ENCODE assay signal across 1 cellular context in the genomic region with DNA sequence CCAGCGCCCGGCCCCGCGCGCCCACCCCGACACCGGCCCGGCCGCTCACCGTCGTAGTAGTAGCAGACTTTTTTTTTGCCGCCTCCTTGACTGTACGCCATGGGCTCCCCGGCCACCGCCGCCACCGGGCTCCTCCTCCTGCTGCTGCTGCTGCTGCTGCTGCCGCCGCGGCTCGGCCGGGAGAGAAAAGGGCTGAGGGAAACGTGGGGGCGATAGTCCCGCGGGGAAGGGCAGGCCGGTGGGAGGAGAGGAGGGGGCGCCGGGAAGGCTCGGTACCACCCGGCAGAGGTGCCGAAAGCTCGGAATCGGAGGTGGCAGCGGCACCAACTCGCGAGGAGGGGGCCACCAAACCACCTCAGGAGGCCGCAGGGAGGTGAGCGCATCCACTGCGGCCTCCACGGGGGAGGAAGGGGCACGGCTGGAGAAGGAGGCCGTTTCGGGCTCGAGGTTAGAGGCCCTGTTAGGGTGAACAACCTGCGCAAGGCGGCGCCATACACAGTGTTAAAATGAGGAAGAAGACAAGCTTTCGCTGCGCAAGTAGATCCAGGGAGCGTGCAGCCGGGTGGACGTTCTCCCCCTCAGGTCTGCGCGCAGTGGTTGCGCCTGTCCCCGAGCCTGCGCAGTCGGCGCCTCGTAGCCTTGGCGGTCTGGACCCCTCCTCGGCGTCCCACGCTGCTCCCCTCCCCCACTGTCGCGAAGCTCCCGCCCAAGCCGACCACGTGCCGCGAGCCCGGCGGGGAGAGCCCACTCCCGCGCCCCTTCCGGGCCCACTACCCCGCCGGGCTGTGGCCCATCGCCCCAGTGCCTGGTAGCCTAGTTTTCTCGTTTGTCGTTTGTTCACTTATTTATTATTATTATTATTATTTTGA.
TF ChIP-seq lines count a peak whose summit lies in the region.

A gene (minus strand): TSS at position 341 of the 869 bp plus-strand sequence. CDS start 240 bp downstream, at position 101.

TF ChIP-seq in K562, 482 proteins besides CTCF, POLR2A, EP300 and RAD21 (continued from another document):
- TF ChIP-seq, protein P1, sequence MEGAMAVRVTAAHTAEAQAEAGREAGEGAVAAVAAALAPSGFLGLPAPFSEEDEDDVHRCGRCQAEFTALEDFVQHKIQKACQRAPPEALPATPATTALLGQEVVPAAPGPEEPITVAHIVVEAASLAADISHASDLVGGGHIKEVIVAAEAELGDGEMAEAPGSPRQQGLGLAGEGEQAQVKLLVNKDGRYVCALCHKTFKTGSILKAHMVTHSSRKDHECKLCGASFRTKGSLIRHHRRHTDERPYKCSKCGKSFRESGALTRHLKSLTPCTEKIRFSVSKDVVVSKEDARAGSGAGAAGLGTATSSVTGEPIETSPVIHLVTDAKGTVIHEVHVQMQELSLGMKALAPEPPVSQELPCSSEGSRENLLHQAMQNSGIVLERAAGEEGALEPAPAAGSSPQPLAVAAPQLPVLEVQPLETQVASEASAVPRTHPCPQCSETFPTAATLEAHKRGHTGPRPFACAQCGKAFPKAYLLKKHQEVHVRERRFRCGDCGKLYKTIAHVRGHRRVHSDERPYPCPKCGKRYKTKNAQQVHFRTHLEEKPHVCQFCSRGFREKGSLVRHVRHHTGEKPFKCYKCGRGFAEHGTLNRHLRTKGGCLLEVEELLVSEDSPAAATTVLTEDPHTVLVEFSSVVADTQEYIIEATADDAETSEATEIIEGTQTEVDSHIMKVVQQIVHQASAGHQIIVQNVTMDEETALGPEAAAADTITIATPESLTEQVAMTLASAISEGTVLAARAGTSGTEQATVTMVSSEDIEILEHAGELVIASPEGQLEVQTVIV (CRISPR knock-in tag; IDR thresholded peaks at IDR 0.05; ENCODE audit: borderline replicate concordance) = peak; percentile 26; the same call in 1 of the 2 replicates
- TF ChIP-seq, protein P2, sequence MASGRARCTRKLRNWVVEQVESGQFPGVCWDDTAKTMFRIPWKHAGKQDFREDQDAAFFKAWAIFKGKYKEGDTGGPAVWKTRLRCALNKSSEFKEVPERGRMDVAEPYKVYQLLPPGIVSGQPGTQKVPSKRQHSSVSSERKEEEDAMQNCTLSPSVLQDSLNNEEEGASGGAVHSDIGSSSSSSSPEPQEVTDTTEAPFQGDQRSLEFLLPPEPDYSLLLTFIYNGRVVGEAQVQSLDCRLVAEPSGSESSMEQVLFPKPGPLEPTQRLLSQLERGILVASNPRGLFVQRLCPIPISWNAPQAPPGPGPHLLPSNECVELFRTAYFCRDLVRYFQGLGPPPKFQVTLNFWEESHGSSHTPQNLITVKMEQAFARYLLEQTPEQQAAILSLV (tag; IDR thresholded peaks at IDR 0.05) = no peak
- TF ChIP-seq, protein P3, sequence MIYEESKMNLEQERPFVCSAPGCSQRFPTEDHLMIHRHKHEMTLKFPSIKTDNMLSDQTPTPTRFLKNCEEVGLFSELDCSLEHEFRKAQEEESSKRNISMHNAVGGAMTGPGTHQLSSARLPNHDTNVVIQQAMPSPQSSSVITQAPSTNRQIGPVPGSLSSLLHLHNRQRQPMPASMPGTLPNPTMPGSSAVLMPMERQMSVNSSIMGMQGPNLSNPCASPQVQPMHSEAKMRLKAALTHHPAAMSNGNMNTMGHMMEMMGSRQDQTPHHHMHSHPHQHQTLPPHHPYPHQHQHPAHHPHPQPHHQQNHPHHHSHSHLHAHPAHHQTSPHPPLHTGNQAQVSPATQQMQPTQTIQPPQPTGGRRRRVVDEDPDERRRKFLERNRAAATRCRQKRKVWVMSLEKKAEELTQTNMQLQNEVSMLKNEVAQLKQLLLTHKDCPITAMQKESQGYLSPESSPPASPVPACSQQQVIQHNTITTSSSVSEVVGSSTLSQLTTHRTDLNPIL (CRISPR knock-in tag; IDR thresholded peaks at IDR 0.05) = no peak
- TF ChIP-seq, protein P4, sequence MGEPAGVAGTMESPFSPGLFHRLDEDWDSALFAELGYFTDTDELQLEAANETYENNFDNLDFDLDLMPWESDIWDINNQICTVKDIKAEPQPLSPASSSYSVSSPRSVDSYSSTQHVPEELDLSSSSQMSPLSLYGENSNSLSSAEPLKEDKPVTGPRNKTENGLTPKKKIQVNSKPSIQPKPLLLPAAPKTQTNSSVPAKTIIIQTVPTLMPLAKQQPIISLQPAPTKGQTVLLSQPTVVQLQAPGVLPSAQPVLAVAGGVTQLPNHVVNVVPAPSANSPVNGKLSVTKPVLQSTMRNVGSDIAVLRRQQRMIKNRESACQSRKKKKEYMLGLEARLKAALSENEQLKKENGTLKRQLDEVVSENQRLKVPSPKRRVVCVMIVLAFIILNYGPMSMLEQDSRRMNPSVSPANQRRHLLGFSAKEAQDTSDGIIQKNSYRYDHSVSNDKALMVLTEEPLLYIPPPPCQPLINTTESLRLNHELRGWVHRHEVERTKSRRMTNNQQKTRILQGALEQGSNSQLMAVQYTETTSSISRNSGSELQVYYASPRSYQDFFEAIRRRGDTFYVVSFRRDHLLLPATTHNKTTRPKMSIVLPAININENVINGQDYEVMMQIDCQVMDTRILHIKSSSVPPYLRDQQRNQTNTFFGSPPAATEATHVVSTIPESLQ (CRISPR knock-in tag; IDR thresholded peaks at IDR 0.05) = peak; percentile 98; the same call in 1 of the 2 replicates
- peak; percentile 91 for TF ChIP-seq ZNF431 (CRISPR knock-in tag; IDR thresholded peaks at IDR 0.05)
- TF ChIP-seq, protein P5, sequence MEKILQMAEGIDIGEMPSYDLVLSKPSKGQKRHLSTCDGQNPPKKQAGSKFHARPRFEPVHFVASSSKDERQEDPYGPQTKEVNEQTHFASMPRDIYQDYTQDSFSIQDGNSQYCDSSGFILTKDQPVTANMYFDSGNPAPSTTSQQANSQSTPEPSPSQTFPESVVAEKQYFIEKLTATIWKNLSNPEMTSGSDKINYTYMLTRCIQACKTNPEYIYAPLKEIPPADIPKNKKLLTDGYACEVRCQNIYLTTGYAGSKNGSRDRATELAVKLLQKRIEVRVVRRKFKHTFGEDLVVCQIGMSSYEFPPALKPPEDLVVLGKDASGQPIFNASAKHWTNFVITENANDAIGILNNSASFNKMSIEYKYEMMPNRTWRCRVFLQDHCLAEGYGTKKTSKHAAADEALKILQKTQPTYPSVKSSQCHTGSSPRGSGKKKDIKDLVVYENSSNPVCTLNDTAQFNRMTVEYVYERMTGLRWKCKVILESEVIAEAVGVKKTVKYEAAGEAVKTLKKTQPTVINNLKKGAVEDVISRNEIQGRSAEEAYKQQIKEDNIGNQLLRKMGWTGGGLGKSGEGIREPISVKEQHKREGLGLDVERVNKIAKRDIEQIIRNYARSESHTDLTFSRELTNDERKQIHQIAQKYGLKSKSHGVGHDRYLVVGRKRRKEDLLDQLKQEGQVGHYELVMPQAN (IDR thresholded peaks at IDR 0.05; ENCODE audit: borderline replicate concordance) = peak; percentile 31; the same call in 1 of the 2 replicates
- TF ChIP-seq, protein P6, sequence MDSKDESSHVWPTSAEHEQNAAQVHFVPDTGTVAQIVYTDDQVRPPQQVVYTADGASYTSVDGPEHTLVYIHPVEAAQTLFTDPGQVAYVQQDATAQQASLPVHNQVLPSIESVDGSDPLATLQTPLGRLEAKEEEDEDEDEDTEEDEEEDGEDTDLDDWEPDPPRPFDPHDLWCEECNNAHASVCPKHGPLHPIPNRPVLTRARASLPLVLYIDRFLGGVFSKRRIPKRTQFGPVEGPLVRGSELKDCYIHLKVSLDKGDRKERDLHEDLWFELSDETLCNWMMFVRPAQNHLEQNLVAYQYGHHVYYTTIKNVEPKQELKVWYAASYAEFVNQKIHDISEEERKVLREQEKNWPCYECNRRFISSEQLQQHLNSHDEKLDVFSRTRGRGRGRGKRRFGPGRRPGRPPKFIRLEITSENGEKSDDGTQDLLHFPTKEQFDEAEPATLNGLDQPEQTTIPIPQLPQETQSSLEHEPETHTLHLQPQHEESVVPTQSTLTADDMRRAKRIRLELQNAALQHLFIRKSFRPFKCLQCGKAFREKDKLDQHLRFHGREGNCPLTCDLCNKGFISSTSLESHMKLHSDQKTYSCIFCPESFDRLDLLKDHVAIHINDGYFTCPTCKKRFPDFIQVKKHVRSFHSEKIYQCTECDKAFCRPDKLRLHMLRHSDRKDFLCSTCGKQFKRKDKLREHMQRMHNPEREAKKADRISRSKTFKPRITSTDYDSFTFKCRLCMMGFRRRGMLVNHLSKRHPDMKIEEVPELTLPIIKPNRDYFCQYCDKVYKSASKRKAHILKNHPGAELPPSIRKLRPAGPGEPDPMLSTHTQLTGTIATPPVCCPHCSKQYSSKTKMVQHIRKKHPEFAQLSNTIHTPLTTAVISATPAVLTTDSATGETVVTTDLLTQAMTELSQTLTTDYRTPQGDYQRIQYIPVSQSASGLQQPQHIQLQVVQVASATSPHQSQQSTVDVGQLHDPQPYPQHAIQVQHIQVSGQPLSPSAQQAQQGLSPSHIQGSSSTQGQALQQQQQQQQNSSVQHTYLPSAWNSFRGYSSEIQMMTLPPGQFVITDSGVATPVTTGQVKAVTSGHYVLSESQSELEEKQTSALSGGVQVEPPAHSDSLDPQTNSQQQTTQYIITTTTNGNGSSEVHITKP (IDR thresholded peaks at IDR 0.05; ENCODE audit: partially characterized antibody) = peak; percentile 100
